In the genomic region with DNA sequence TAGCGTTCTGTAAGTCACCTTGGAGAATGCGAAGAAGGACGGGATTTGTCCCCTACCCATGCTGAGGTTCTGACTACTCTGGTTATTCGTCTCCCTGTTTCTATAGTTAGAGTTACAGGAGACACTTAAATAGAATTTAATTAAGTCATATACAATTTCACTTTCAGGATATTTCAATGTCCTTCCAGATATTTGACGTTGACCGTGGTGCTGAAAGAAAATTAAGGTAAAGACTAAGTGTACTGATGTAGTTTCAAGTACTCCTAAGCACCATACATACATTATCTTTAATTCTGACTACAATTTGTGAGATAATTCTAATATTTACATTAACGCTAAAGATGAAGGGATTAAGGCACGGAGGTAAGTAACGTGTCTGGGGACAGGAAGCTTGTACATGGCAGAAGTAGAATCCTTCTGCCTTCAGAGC, we compare ENCODE assay signal across 8 cellular contexts. TPM values are rescaled to one million over a fixed set of nuclear protein-coding genes. Genes with fewer than 3 reads are reported as not detected.
DNase-seq lines count a peak whose midpoint lies in the region; ATAC-seq, FAIRE-seq and TF ChIP-seq lines count a peak whose summit lies in the region.

No MANE protein-coding gene starts in this region.

- intact Hi-C loops in lower leg skin (cut with DNase I; ENCODE audit: low total_unique reads), result no loop called here

- peaks cover 7% of the 10 kb centered on the region for H3K27me3 Mint-ChIP-seq in type B pancreatic cell

- peaks cover 8% of the 10 kb centered on the region for H3K36me3 ChIP-seq in DOHH2 (ENCODE audit: control insufficient read depth, low read length)
- no peaks in the 10 kb centered on the region for H3K36me3 ChIP-seq in brain microvascular endothelial cell (replicated peaks)

- H3K27ac Mint-ChIP-seq in type B pancreatic cell, result peak overlapping the region; percentile 97

- no peak for TF ChIP-seq RAD21 in Ishikawa (IDR thresholded peaks at IDR 0.05; ENCODE audit: low read depth)

- H3K27me3 ChIP-seq in DOHH2 (ENCODE audit: control insufficient read depth, low read length) (no peaks in the 10 kb centered on the region; the same call in 1 of the 2 replicates), brain microvascular endothelial cell (replicated peaks) (no peaks in the 10 kb centered on the region)

- H3K4me2 ChIP-seq in DOHH2 (ENCODE audit: low read length), result peak overlapping the region; percentile 67

- WGBS in lower leg skin, 2 donors, result 2% methylated on average over 9 of the region's 9 CpGs

- no peak for FAIRE-seq in frontal cortex (lab: Jason Lieb, UNC)

- TF ChIP-seq CTCF in DOHH2 (IDR thresholded peaks at IDR 0.05; ENCODE audit: low read depth, low read length, poor library complexity, severe bottlenecking) (no peak), brain microvascular endothelial cell (IDR thresholded peaks at IDR 0.05; ENCODE audit: low read depth, low read length, missing control alignments) (no peak), lower leg skin (IDR thresholded peaks at IDR 0.05) (no peak), type B pancreatic cell (conservative IDR thresholded peaks at IDR 0.05) (no peak)

- TF ChIP-seq POLR2A in lower leg skin (IDR thresholded peaks at IDR 0.05), result no peak

- peaks cover 16% of the 10 kb centered on the region for H3K4me1 ChIP-seq in DOHH2 (ENCODE audit: control insufficient read depth, low read length)

- H4K20me1 ChIP-seq in DOHH2 (ENCODE audit: control insufficient read depth, insufficient read depth, low read depth, low read length), result no peaks in the 10 kb centered on the region

- H3K4me1 Mint-ChIP-seq in type B pancreatic cell (ENCODE audit: unreplicated experiment), result peaks cover 9% of the 10 kb centered on the region

- no peak for TF ChIP-seq EP300 in Ishikawa (IDR thresholded peaks at IDR 0.05; ENCODE audit: borderline replicate concordance)

- H3K79me2 ChIP-seq in DOHH2 (ENCODE audit: control insufficient read depth, low read length), result peaks cover 42% of the 10 kb centered on the region

- H3K36me3 Mint-ChIP-seq in type B pancreatic cell, result no peaks in the 10 kb centered on the region

- in situ Hi-C loops in brain microvascular endothelial cell (cut with HindIII; ENCODE audit: low pct_ligation_motif_present, low sequenced_read_pairs), result no loop called here

- peaks cover 7% of the 10 kb centered on the region for H3K9me3 Mint-ChIP-seq in type B pancreatic cell

- no peak for ATAC-seq in GM21619 (IDR thresholded peaks at IDR 0.05; ENCODE audit: unreplicated experiment)

- H3K27ac ChIP-seq in DOHH2 (ENCODE audit: low read depth, low read length) (no peak overlapping the region), brain microvascular endothelial cell (no peak overlapping the region)

- 0 out of 2 replicates have a peak, but pooled peaks cover 2% of the 10 kb centered on the region for H3F3A ChIP-seq in DOHH2 (ENCODE audit: control insufficient read depth, insufficient read depth)

- no peaks in the 10 kb centered on the region for H3K9me3 ChIP-seq in DOHH2 (ENCODE audit: control insufficient read depth, insufficient read depth, low read length)

- H3K4me3 ChIP-seq in DOHH2 (ENCODE audit: low read length) (peak overlapping the region; percentile 96), brain microvascular endothelial cell (ENCODE audit: low read depth, low read length) (peak overlapping the region; percentile 68), lower leg skin (ENCODE audit: low read depth, poor library complexity, severe bottlenecking) (peak overlapping the region; percentile 64)

- DNase-seq in brain microvascular endothelial cell (peak; percentile 7), lower leg skin (ENCODE audit: low spot score in 2 of 2) (no peak), type B pancreatic cell (ENCODE audit: extremely low spot score, unreplicated experiment) (no peak), frontal cortex (ENCODE audit: low spot score in 2 of 2) (no peak), SW 1271 (lab: John Stamatoyannopoulos, UW) (no peak)

- H3K4me3 Mint-ChIP-seq in type B pancreatic cell, result peak overlapping the region; percentile 96

- H3K9me2 ChIP-seq in DOHH2 (replicated peaks; ENCODE audit: control insufficient read depth, low read length), result no peaks in the 10 kb centered on the region

TF ChIP-seq in Ishikawa, 13 proteins besides CTCF, POLR2A, EP300 and RAD21:
- TF ChIP-seq TCF12 (IDR thresholded peaks at IDR 0.05; ENCODE audit: low read depth) (no peak), FOXM1 (IDR thresholded peaks at IDR 0.05; ENCODE audit: borderline replicate concordance, low read depth) (no peak)
- TF ChIP-seq, protein P1, sequence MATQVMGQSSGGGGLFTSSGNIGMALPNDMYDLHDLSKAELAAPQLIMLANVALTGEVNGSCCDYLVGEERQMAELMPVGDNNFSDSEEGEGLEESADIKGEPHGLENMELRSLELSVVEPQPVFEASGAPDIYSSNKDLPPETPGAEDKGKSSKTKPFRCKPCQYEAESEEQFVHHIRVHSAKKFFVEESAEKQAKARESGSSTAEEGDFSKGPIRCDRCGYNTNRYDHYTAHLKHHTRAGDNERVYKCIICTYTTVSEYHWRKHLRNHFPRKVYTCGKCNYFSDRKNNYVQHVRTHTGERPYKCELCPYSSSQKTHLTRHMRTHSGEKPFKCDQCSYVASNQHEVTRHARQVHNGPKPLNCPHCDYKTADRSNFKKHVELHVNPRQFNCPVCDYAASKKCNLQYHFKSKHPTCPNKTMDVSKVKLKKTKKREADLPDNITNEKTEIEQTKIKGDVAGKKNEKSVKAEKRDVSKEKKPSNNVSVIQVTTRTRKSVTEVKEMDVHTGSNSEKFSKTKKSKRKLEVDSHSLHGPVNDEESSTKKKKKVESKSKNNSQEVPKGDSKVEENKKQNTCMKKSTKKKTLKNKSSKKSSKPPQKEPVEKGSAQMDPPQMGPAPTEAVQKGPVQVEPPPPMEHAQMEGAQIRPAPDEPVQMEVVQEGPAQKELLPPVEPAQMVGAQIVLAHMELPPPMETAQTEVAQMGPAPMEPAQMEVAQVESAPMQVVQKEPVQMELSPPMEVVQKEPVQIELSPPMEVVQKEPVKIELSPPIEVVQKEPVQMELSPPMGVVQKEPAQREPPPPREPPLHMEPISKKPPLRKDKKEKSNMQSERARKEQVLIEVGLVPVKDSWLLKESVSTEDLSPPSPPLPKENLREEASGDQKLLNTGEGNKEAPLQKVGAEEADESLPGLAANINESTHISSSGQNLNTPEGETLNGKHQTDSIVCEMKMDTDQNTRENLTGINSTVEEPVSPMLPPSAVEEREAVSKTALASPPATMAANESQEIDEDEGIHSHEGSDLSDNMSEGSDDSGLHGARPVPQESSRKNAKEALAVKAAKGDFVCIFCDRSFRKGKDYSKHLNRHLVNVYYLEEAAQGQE (IDR thresholded peaks at IDR 0.05; ENCODE audit: low read depth), result peak; percentile 82

RNA-seq across cellular contexts. Expression of a gene that starts 0.4 kb away (rescaled TPM):
- total RNA-seq in lower leg skin, result 10 to 100 TPM in 1 of 4 donors, 1 to 10 TPM in 3; 4.8 to 15.3 (median 6.2) TPM
- 13.9 and 18.9 TPM in 2 replicates for total RNA-seq in type B pancreatic cell (ENCODE audit: low replicate concordance)
- total RNA-seq in frontal cortex, result 26.5 TPM
